Comparison of ENCODE assay signal across 8 cellular contexts in the genomic region with DNA sequence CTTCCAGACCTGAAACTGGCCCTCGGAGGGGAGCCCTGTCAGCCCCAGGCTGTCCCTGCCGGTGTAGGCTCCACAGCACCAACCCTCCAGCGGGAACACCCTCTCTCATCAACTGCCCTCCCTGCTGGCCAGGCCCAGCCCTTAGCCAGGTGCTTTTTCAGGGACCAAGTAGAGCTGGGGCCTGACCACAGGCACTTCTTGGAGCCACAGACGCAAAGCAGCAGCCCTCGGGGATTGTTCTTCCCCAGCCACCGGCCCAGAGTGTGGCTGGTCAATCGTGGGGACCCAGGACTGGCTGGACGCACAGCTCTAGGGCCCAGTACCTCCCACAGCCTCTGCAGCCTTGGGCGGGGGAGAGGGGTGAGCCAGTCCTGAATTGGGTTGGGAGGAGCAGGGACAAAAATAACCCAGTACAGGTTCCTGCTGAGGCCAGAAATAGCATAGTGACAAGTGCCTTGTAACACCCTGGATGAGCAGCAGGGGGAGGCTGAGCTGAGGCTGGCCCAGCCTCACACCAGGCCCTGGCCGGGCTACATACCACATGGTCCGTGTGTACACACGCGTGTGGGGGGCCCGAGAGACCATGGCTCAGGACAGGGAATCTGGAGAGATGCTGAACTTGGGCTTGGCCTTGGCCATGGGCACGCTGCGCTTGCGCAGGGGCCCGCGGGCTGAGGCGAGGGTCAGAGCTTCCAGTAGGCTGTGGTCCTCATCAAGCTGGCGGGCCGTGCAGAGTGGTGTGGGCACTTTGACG. TPM values are rescaled to one million over a fixed set of nuclear protein-coding genes. Genes with fewer than 3 reads are reported as not detected.
DNase-seq lines count a peak whose midpoint lies in the region; ATAC-seq and TF ChIP-seq lines count a peak whose summit lies in the region.

No MANE protein-coding gene starts in this region.

- no peak for TF ChIP-seq EP300 in ovary (IDR thresholded peaks at IDR 0.05)

- H3K36me3 Mint-ChIP-seq in activated CD8-positive, alpha-beta memory T cell treated with anti-CD3 and anti-CD28 coated beads, Interleukin-2, amount 10 ng/mL, durations not matched to agents 7 days and 5 days, result no peaks in the 10 kb centered on the region

- peak overlapping the region; percentile 66 for H2AK5ac ChIP-seq in neuronal stem cell (ENCODE audit: low read depth, low read length)

- peaks cover 22% of the 10 kb centered on the region for H3K27me3 Mint-ChIP-seq in activated CD8-positive, alpha-beta memory T cell treated with anti-CD3 and anti-CD28 coated beads, Interleukin-2, amount 10 ng/mL, durations not matched to agents 7 days and 5 days

- H3K4me1 ChIP-seq in neuronal stem cell (ENCODE audit: control insufficient read depth in 2 of 2, insufficient read depth in 1 of 2, low read depth in 1 of 2, low read length in 2 of 2) (peaks cover 2 to 5% of the 10 kb centered on the region in 2 donors), ovary (ENCODE audit: insufficient read depth) (peaks cover 3% of the 10 kb centered on the region)

- no peak overlapping the region for H3K27ac ChIP-seq in 22Rv1
- no peak overlapping the region for H3K27ac ChIP-seq in neuronal stem cell (replicated peaks; ENCODE audit: low read length)
- H3K27ac ChIP-seq in ovary, result no peak overlapping the region

- no peak overlapping the region for H3K27ac Mint-ChIP-seq in activated CD8-positive, alpha-beta memory T cell treated with anti-CD3 and anti-CD28 coated beads, Interleukin-2, amount 10 ng/mL, durations not matched to agents 7 days and 5 days

- H3K27me3 ChIP-seq in neuronal stem cell (ENCODE audit: control insufficient read depth in 3 of 3, insufficient read depth in 3 of 3, low read depth in 1 of 3, low read length in 3 of 3) (peaks cover 0 to 31% (median 5%) of the 10 kb centered on the region in 3 experiments), ovary (no peaks in the 10 kb centered on the region)

- peak overlapping the region; percentile 43 for H2AFZ ChIP-seq in neuronal stem cell (ENCODE audit: low read length)

- H3K4me2 ChIP-seq in neuronal stem cell (ENCODE audit: insufficient read depth, low read length, poor library complexity, severe bottlenecking), result no peak overlapping the region

- H3K9me3 Mint-ChIP-seq in activated CD8-positive, alpha-beta memory T cell treated with anti-CD3 and anti-CD28 coated beads, Interleukin-2, amount 10 ng/mL, durations not matched to agents 7 days and 5 days (ENCODE audit: low read depth), result no peaks in the 10 kb centered on the region

- ATAC-seq in HG02759 (IDR thresholded peaks at IDR 0.05; ENCODE audit: unreplicated experiment), result peak; percentile 52
- peak; percentile 43 for ATAC-seq in activated CD8-positive, alpha-beta memory T cell treated with anti-CD3 and anti-CD28 coated beads, Interleukin-2, amount 10 ng/mL, durations not matched to agents 7 days and 5 days

- no peak overlapping the region for H2BK5ac ChIP-seq in neuronal stem cell (ENCODE audit: low read length)

- H3K4me1 Mint-ChIP-seq in activated CD8-positive, alpha-beta memory T cell treated with anti-CD3 and anti-CD28 coated beads, Interleukin-2, amount 10 ng/mL, durations not matched to agents 7 days and 5 days, result peaks cover 8% of the 10 kb centered on the region

- no peak overlapping the region for H4K8ac ChIP-seq in neuronal stem cell (ENCODE audit: low read depth, low read length)

- H2BK120ac ChIP-seq in neuronal stem cell (ENCODE audit: low read depth, low read length), result peak overlapping the region; percentile 7

- H3K4me3 Mint-ChIP-seq in activated CD8-positive, alpha-beta memory T cell treated with anti-CD3 and anti-CD28 coated beads, Interleukin-2, amount 10 ng/mL, durations not matched to agents 7 days and 5 days, result no peak overlapping the region

- peaks cover 5 to 8% of the 10 kb centered on the region in 2 donors for H3K9me3 ChIP-seq in neuronal stem cell (replicated peaks in 1 of 2; ENCODE audit: control insufficient read depth in 2 of 2, insufficient read depth in 1 of 2, low read depth in 1 of 2, low read length in 2 of 2)
- H3K9me3 ChIP-seq in ovary, result no peaks in the 10 kb centered on the region

- H3K23ac ChIP-seq in neuronal stem cell (ENCODE audit: low read depth, low read length, poor library complexity), result peak overlapping the region; percentile 52

- TF ChIP-seq CTCF in 22Rv1 (IDR thresholded peaks at IDR 0.05) (peak; percentile 78), GM12865 (IDR thresholded peaks at IDR 0.05; ENCODE audit: insufficient read depth, low read depth, low read length, missing control alignments) (peak; percentile 69), fibroblast of mammary gland (conservative IDR thresholded peaks at IDR 0.05; ENCODE audit: control insufficient read depth, insufficient read depth, low read depth, low read length) (peak; percentile 63), ovary (IDR thresholded peaks at IDR 0.05) (no peak)

- peak overlapping the region; percentile 13 for H4K91ac ChIP-seq in neuronal stem cell (ENCODE audit: low read depth, low read length, poor library complexity)

- no peak overlapping the region for H3K4ac ChIP-seq in neuronal stem cell (ENCODE audit: low read length)

- CTCF ChIA-PET in activated CD8-positive, alpha-beta memory T cell treated with anti-CD3 and anti-CD28 coated beads, Interleukin-2, amount 10 ng/mL, durations not matched to agents 7 days and 5 days (lab: Charles Lee), result interaction anchor here (0.6 to 1.5 kb wide), 13 partner anchors 12 to 1200 kb away, joined by 3 to 12 read pairs (median 3); partner anchors contain the start of genes ABCC8 and OTOG

- peak; percentile 69 for DNase-seq in GM12865 (ENCODE audit: low read depth)
- DNase-seq in NCI-H2107 treated with DMSO at 0.1 percent for 48 hours (lab: John Stamatoyannopoulos, UW; ENCODE audit: unreplicated experiment), result peak; percentile 53
- peak; percentile 61 for DNase-seq in activated CD8-positive, alpha-beta memory T cell treated with anti-CD3 and anti-CD28 coated beads, Interleukin-2, amount 10 ng/mL, durations not matched to agents 7 days and 5 days
- DNase-seq in fibroblast of mammary gland (ENCODE audit: low read depth), result peak; percentile 42
- DNase-seq in neuronal stem cell (ENCODE audit: low spot score), result no peak
- DNase-seq in ovary, result no peak

- peak overlapping the region; percentile 80 for H2BK15ac ChIP-seq in neuronal stem cell (ENCODE audit: low read length)

- H3K14ac ChIP-seq in neuronal stem cell (ENCODE audit: low read length), result no peak overlapping the region

- TF ChIP-seq POLR2A in ovary (IDR thresholded peaks at IDR 0.05), result no peak

- WGBS in neuronal stem cell (ENCODE audit: extremely low coverage in 2 of 2, insufficient read length in 2 of 2, insufficient replicate concordance in 1 of 2), 2 donors, result no CpG with 5 or more reads among the region's 23 CpGs
- WGBS in ovary, 3 donors, result 73 to 84% (median 76%) methylated on average over 22 to 23 of the region's 23 CpGs

- peak overlapping the region; percentile 10 for H3K9ac ChIP-seq in neuronal stem cell (ENCODE audit: low read depth, low read length, poor library complexity)

- no peak overlapping the region for H2BK12ac ChIP-seq in neuronal stem cell (ENCODE audit: low read length)

- H3K36me3 ChIP-seq in neuronal stem cell (replicated peaks in 1 of 2; ENCODE audit: control insufficient read depth in 2 of 2, insufficient read depth in 2 of 2, low read length in 2 of 2) (no peaks in the 10 kb centered on the region), ovary (no peaks in the 10 kb centered on the region)

- H3K79me1 ChIP-seq in neuronal stem cell (ENCODE audit: low read depth, low read length), result no peaks in the 10 kb centered on the region

- H3K18ac ChIP-seq in neuronal stem cell (ENCODE audit: low read length), result peak overlapping the region; percentile 67

- intact Hi-C loops in ovary (cut with DNase I), result loop anchor here in 1 of 4 donors (10.0 kb wide), 1 partner anchor 118 kb away; no protein-coding TSS in a partner anchor

- H3K4me3 ChIP-seq in GM12865 (ENCODE audit: low read depth, low read length) (no peak overlapping the region), fibroblast of mammary gland (ENCODE audit: control insufficient read depth, low read depth, low read length) (no peak overlapping the region), neuronal stem cell (ENCODE audit: low read length in 2 of 2) (no peak overlapping the region), ovary (no peak overlapping the region)

RNA-seq across cellular contexts. Expression of gene KCNJ11, which starts 2.0 kb away (rescaled TPM):
- total RNA-seq in activated CD8-positive, alpha-beta memory T cell treated with anti-CD3 and anti-CD28 coated beads, Interleukin-2, amount 10 ng/mL, durations not matched to agents 7 days and 5 days, result under 1 TPM; 0.66 to 0.99 TPM
- polyA plus RNA-seq in neuronal stem cell (2013, experiment 1 of 2), result 4.0 TPM
- polyA plus RNA-seq in neuronal stem cell (2013, experiment 2 of 2), result 2.9 TPM
- total RNA-seq in ovary, result under 1 TPM in 6 of 7 donors, not detected in 1; 0.35 to 0.92 (median 0.61) TPM
- polyA plus RNA-seq in ovary, result under 1 TPM in 1 of 2 donors, not detected in 1; 0.31 TPM

RNA-seq across cellular contexts. Expression of gene NCR3LG1, which starts 34.9 kb away (rescaled TPM):
- under 1 TPM; 0.47 to 0.91 TPM for total RNA-seq in activated CD8-positive, alpha-beta memory T cell treated with anti-CD3 and anti-CD28 coated beads, Interleukin-2, amount 10 ng/mL, durations not matched to agents 7 days and 5 days
- polyA plus RNA-seq in neuronal stem cell (2013, experiment 1 of 2), result 1.6 TPM
- polyA plus RNA-seq in neuronal stem cell (2013, experiment 2 of 2), result 1.4 TPM
- 1 to 10 TPM; 2.4 to 7.7 (median 4.0) TPM for total RNA-seq in ovary
- polyA plus RNA-seq in ovary, result 1 to 10 TPM in 1 of 2 donors, under 1 TPM in 1; 0.75 to 3.5 TPM

Comparison
In these comparisons a context has a peak if more than half of its experiments do, and no peak if none do; other contexts are left out.
1. CTCF ChIP-seq: peak in 22Rv1 (single experiment), GM12865 (single experiment) and fibroblast of mammary gland (single experiment); none in ovary (0 of 3).
2. DNase-seq: peak in GM12865 (single experiment), NCI-H2107 treated with DMSO at 0.1 percent for 48 hours (single experiment), activated CD8-positive, alpha-beta memory T cell treated with anti-CD3 and anti-CD28 coated beads, Interleukin-2, amount 10 ng/mL, durations not matched to agents 7 days and 5 days (single experiment) and fibroblast of mammary gland (single experiment); none in neuronal stem cell (single experiment) and ovary (0 of 5).